ENCODE assay signal across 9 cellular contexts in the genomic region with DNA sequence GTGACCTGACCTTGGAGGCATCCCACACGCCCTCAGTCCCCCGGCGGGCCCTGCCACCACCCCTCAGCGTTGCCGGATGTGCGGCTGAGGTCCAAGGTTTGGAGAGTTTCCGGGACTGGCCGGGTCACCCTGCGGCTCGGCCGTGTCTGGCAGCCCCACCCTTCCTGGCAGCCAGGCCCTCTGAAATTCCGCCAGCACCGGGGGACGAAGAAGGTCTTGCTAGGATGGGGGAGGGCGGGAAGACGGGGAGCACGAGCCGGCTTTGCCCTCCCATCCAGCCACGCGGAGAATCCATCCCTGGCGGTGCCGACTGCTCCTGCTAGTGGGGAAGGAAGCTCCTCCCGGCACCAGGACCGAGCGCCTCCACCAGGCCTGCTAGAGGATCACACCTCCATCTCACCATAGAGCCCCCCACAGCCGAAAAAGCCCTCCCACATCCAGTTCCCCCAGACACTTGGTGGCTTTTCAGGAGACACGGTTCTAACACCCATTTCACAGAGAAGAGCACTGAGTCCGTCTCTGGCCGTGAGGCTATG.
DNase-seq lines count a peak whose midpoint lies in the region; ATAC-seq, FAIRE-seq and TF ChIP-seq lines count a peak whose summit lies in the region.
"Had no signal": no experiment of that assay in that cellular context is flagged by ENCODE, and none has a peak within 500 bp of the region (broad histone marks: within the 10 kb centered on the region; RNA-seq: fewer than 3 reads in every experiment).

No MANE protein-coding gene starts in this region.

- 9% methylated on average over 29 of the region's 29 CpGs for WGBS in right cardiac atrium
- 15 to 23% (median 18%) methylated on average over 24 to 29 of the region's 29 CpGs for WGBS in psoas muscle, 3 donors

- DNase-seq in EH (ENCODE audit: low read depth) (peak; percentile 30), right cardiac atrium (peak; percentile 96 to 98 (median 97)), psoas muscle (peak; percentile 85 to 91), OCI-M2 (lab: John Stamatoyannopoulos, UW; ENCODE audit: unreplicated experiment) (no peak), D721Med (ENCODE audit: insufficient read length, low spot score) (no peak), NCI-H2227 (lab: John Stamatoyannopoulos, UW; ENCODE audit: unreplicated experiment) (no peak)
- DNase-seq in effector CD8-positive, alpha-beta T cell (lab: John Stamatoyannopoulos, UW): no peak

- H3K36me3 ChIP-seq in psoas muscle (ENCODE audit: insufficient read depth in 1 of 2, low read depth in 1 of 2): no peaks in the 10 kb centered on the region

- TF ChIP-seq CTCF in VCaP (conservative IDR thresholded peaks at IDR 0.05): no peak
- peak; percentile 29 for TF ChIP-seq CTCF in psoas muscle (IDR thresholded peaks at IDR 0.05)
- no peak for TF ChIP-seq CTCF in D721Med (IDR thresholded peaks at IDR 0.05; ENCODE audit: insufficient read depth, missing control alignments)

- H3K9me3 ChIP-seq in right cardiac atrium (ENCODE audit: control insufficient read depth, low read length): no peaks in the 10 kb centered on the region
- no peaks in the 10 kb centered on the region for H3K9me3 ChIP-seq in psoas muscle

- H3K27me3 ChIP-seq in right cardiac atrium (ENCODE audit: control insufficient read depth, insufficient read depth) (no peaks in the 10 kb centered on the region), psoas muscle (ENCODE audit: insufficient read depth in 3 of 3, low read length in 2 of 3) (no peaks in the 10 kb centered on the region)

- no peak overlapping the region for H3K4me3 ChIP-seq in right cardiac atrium (ENCODE audit: low read length)
- H3K4me3 ChIP-seq in psoas muscle: no peak overlapping the region

- H3K4me1 ChIP-seq in right cardiac atrium (ENCODE audit: control insufficient read depth, insufficient read depth, low read length) (peaks cover 17% of the 10 kb centered on the region), psoas muscle (peaks cover 35% of the 10 kb centered on the region)

- H3K27ac ChIP-seq in VCaP: peak overlapping the region; percentile 89; the same call in 1 of the 2 replicates
- H3K27ac ChIP-seq in right cardiac atrium (ENCODE audit: low read length): peak overlapping the region; percentile 81
- H3K27ac ChIP-seq in psoas muscle: peak overlapping the region; percentile 83

- ATAC-seq in right cardiac atrium (peak; percentile 57 to 68), psoas muscle (peak in 2 of 4 donors; percentile 3 to 16)

- FAIRE-seq in D721Med (lab: Jason Lieb, UNC): no peak
- FAIRE-seq: islet of Langerhans had no signal

- intact Hi-C loops in right cardiac atrium (cut with DNase I): loop anchor here in 3 of 4 donors (2.0 to 5.0 kb wide), 4 partner anchors 38 to 132 kb away; a partner anchor contains a TSS
- intact Hi-C loops in psoas muscle (cut with DNase I): loop anchor here (2.0 to 10.0 kb wide), 6 partner anchors 43 to 272 kb away; a partner anchor contains a TSS

Comparison
In these comparisons a context has a peak if more than half of its experiments do, and no peak if none do; other contexts are left out.
1. DNase-seq: peak in EH (single experiment), right cardiac atrium (3 of 3) and psoas muscle (2 of 2); none in OCI-M2 (single experiment), D721Med (single experiment), effector CD8-positive, alpha-beta T cell (single experiment) and NCI-H2227 (single experiment).
2. Peak in every context shown above with its lines, with median percentiles within 50 percentile points of each other: H3K27ac ChIP-seq.